In genomic region chr13:90910240-90910639, GRCh38 we compare ENCODE assay signal across 11 cellular contexts.
"Had no signal": no experiment of that assay in that cellular context is flagged by ENCODE, and none has a peak within 500 bp of the region (broad histone marks: within the 10 kb centered on the region; RNA-seq: fewer than 3 reads in every experiment).

No MANE protein-coding gene starts in this region.

- ATAC-seq: GM23338, HCT116 had no signal

- H3K27ac Mint-ChIP-seq: GM23338, H9, HFFc6 had no signal

- H3K4me3 ChIP-seq: GM23248, GM23338, HAP-1 had no signal

- H3K4me1 ChIP-seq: HAP-1 had no signal

- H3K27ac ChIP-seq: GM23248 had no signal

- H2AFZ ChIP-seq: GM23248, GM23338 had no signal

- H3K9me3 ChIP-seq: HAP-1 had no signal

- H3K9ac ChIP-seq: GM23248 had no signal

- H3K4me2 ChIP-seq: GM23338 had no signal

- H3K9me3 Mint-ChIP-seq: HFFc6 had no signal

- DNase-seq: GM23248, GOT3, H7, H9, HCEC 1CT, HFFc6 had no signal

- H3K36me3 ChIP-seq: HAP-1 had no signal

- H3K4me1 Mint-ChIP-seq: GM23338, H9 had no signal

- FAIRE-seq: H1, H54 had no signal

- H3K4me3 Mint-ChIP-seq: GM23338, H9, HFFc6 had no signal
